In genomic region chr19:34366670-34367423, GRCh38 we compare ENCODE assay signal across 9 cellular contexts. TPM values are rescaled to one million over a fixed set of nuclear protein-coding genes. Genes with fewer than 3 reads are reported as not detected.
A peak's percentile ranks its signal among the peaks of the same experiment; 100 is the strongest.
DNase-seq lines count a peak whose midpoint lies in the region; ATAC-seq, FAIRE-seq and TF ChIP-seq lines count a peak whose summit lies in the region.
"Had no signal": no experiment of that assay in that cellular context is flagged by ENCODE, and none has a peak within 500 bp of the region (broad histone marks: within the 10 kb centered on the region; RNA-seq: fewer than 3 reads in every experiment).

No MANE protein-coding gene starts in this region.

- no peak for TF ChIP-seq CTCF in BE2C (IDR thresholded peaks at IDR 0.05; ENCODE audit: low read depth, low read length)
- TF ChIP-seq CTCF in astrocyte of the spinal cord (IDR thresholded peaks at IDR 0.05; ENCODE audit: low read depth, low read length): no peak

- no peak overlapping the region for H3K27ac ChIP-seq in naive thymus-derived CD4-positive, alpha-beta T cell (ENCODE audit: low read depth, low read length)

- POLR2A ChIA-PET in naive thymus-derived CD4-positive, alpha-beta T cell (lab: Charles Lee): interaction anchor here (1.2 to 2.4 kb wide), 3 partner anchors 16 to 189 kb away, joined by 5 to 12 read pairs (median 6); no protein-coding TSS in a partner anchor

- in situ Hi-C loops in astrocyte of the spinal cord (cut with HindIII; ENCODE audit: low sequenced_read_pairs): no loop called here

- ATAC-seq in naive thymus-derived CD4-positive, alpha-beta T cell: peak; percentile 32
- no peak for ATAC-seq in HG03139 (IDR thresholded peaks at IDR 0.05; ENCODE audit: unreplicated experiment)

- H3K4me3 ChIP-seq in BE2C (ENCODE audit: low read depth, low read length) (peak overlapping the region; percentile 81), astrocyte of the spinal cord (ENCODE audit: low read depth, low read length) (no peak overlapping the region)
- H3K4me3 ChIP-seq in naive thymus-derived CD4-positive, alpha-beta T cell (ENCODE audit: low read length): peak overlapping the region; percentile 90

- peaks cover 56% of the 10 kb centered on the region for H3K36me3 ChIP-seq in BE2C
- H3K36me3 ChIP-seq in naive thymus-derived CD4-positive, alpha-beta T cell (ENCODE audit: control insufficient read depth in 2 of 3, insufficient read depth in 3 of 3, low read length in 3 of 3): peaks cover 4 to 48% (median 5%) of the 10 kb centered on the region in 3 experiments

- H3K4me1 ChIP-seq in BE2C: peaks cover 7% of the 10 kb centered on the region
- peaks cover 11 to 24% of the 10 kb centered on the region in 2 donors for H3K4me1 ChIP-seq in naive thymus-derived CD4-positive, alpha-beta T cell (ENCODE audit: control insufficient read depth in 2 of 2, insufficient read depth in 2 of 2, low read length in 2 of 2)

- H3K27me3 ChIP-seq in BE2C: no peaks in the 10 kb centered on the region
- no peaks in the 10 kb centered on the region for H3K27me3 ChIP-seq in naive thymus-derived CD4-positive, alpha-beta T cell (ENCODE audit: control insufficient read depth in 2 of 2, insufficient read depth in 2 of 2, low read length in 2 of 2)

- H3K4me3 Mint-ChIP-seq in IgD-negative memory B cell: peak overlapping the region; percentile 78 to 93 (median 82)
- peak overlapping the region; percentile 87 to 100 (median 96) for H3K4me3 Mint-ChIP-seq in naive thymus-derived CD4-positive, alpha-beta T cell

- no peak for FAIRE-seq in RCC 7860 (lab: Jason Lieb, UNC)

- CTCF ChIA-PET in naive thymus-derived CD4-positive, alpha-beta T cell (lab: Charles Lee): no interaction called here

- H3K27me3 Mint-ChIP-seq in IgD-negative memory B cell: no peaks in the 10 kb centered on the region
- H3K27me3 Mint-ChIP-seq in naive thymus-derived CD4-positive, alpha-beta T cell: no peaks in the 10 kb centered on the region

- H3K36me3 Mint-ChIP-seq in IgD-negative memory B cell: peaks cover 3% of the 10 kb centered on the region
- peaks cover 4 to 46% (median 11%) of the 10 kb centered on the region in 5 donors for H3K36me3 Mint-ChIP-seq in naive thymus-derived CD4-positive, alpha-beta T cell

- peaks cover 12 to 13% (median 13%) of the 10 kb centered on the region in 3 donors for H3K4me1 Mint-ChIP-seq in IgD-negative memory B cell
- H3K4me1 Mint-ChIP-seq in naive thymus-derived CD4-positive, alpha-beta T cell: peaks cover 33 to 79% (median 46%) of the 10 kb centered on the region in 7 donors

- no peaks in the 10 kb centered on the region for H3K9me3 ChIP-seq in BE2C
- H3K9me3 ChIP-seq in naive thymus-derived CD4-positive, alpha-beta T cell (ENCODE audit: control insufficient read depth in 2 of 3, low read length in 3 of 3): no peaks in the 10 kb centered on the region

- H3K9me3 Mint-ChIP-seq in IgD-negative memory B cell: no peaks in the 10 kb centered on the region
- no peaks in the 10 kb centered on the region for H3K9me3 Mint-ChIP-seq in naive thymus-derived CD4-positive, alpha-beta T cell

- no peak for DNase-seq in BE2C
- peak; percentile 36 for DNase-seq in astrocyte of the spinal cord (ENCODE audit: low read depth, low spot score)
- DNase-seq in naive thymus-derived CD4-positive, alpha-beta T cell: no peak
- no peak for DNase-seq in RCC 7860 (ENCODE audit: low spot score)
- no peak for DNase-seq in SW 1271 (lab: John Stamatoyannopoulos, UW)
- DNase-seq in activated CD4-positive, alpha-beta T cell treated with anti-CD3 and anti-CD28 coated beads for 48 hours: no peak
- DNase-seq: T-helper 9 cell had no signal

- intact Hi-C loops in naive thymus-derived CD4-positive, alpha-beta T cell (cut with micrococcal nuclease): no loop called here

- H3K27ac Mint-ChIP-seq in IgD-negative memory B cell: peak overlapping the region in 1 of 3 donors; percentile 85
- peak overlapping the region in 5 of 9 donors; percentile 80 to 92 (median 85) for H3K27ac Mint-ChIP-seq in naive thymus-derived CD4-positive, alpha-beta T cell

RNA-seq across cellular contexts. Expression of gene GPI, which starts 1.9 kb away (rescaled TPM):
- 548 TPM for polyA plus RNA-seq in BE2C (2012; ENCODE audit: insufficient read depth, insufficient read length, low read depth)
- polyA plus RNA-seq in IgD-negative memory B cell: 139 TPM
- 100 to 1,000 TPM in 3 of 5 experiments, 10 to 100 TPM in 2; 96.5 to 750 (median 104) TPM for total RNA-seq in naive thymus-derived CD4-positive, alpha-beta T cell
- 100 to 1,000 TPM; 123 to 170 TPM for polyA plus RNA-seq in naive thymus-derived CD4-positive, alpha-beta T cell

RNA-seq across cellular contexts. Expression of gene PDCD2L, which starts 37.4 kb away (rescaled TPM):
- polyA plus RNA-seq in BE2C (2012; ENCODE audit: insufficient read depth, insufficient read length, low read depth): 48.0 TPM
- 18.6 TPM for polyA plus RNA-seq in IgD-negative memory B cell
- total RNA-seq in naive thymus-derived CD4-positive, alpha-beta T cell: 10 to 100 TPM in 3 of 5 experiments, 1 to 10 TPM in 2; 4.9 to 14.5 (median 12.1) TPM
- polyA plus RNA-seq in naive thymus-derived CD4-positive, alpha-beta T cell: 10 to 100 TPM; 18.9 to 23.3 TPM
